ENCODE assay signal across 10 cellular contexts in the genomic region with DNA sequence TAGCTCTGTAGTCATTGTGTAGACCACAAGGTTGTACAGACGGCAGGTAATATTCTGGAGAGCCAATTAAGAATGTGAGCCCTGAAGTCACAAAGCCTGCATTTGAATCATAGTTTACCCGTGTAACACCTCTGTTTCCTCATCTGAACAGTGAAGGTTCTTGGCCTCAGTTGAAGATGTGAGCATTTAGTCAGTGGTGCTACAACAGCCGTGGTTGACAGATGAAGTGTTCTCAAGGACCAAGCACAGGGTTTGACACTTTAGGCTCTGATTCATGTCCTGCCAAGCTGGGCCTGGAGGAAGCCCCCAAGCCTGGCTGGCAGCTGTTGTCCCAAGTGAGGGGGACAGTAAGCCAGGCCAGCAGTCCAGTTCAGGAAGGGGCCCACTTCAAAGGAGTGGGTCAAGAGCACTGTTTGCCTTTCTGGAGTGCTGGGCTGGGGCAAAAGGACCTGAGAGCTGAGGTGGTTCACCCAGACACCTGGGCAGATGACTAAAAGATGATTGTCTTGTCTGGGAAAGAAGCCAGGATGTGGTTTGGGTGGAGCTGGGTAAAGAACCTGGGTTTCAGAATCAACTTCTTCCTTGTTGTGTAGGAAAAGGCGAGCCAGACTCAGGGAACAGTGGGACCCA. TPM values are rescaled to one million over a fixed set of nuclear protein-coding genes. Genes with fewer than 3 reads are reported as not detected.
A peak's percentile ranks its signal among the peaks of the same experiment; 100 is the strongest.
DNase-seq lines count a peak whose midpoint lies in the region; TF ChIP-seq lines count a peak whose summit lies in the region.
"Had no signal": no experiment of that assay in that cellular context is flagged by ENCODE, and none has a peak within 500 bp of the region (broad histone marks: within the 10 kb centered on the region; RNA-seq: fewer than 3 reads in every experiment).

No MANE protein-coding gene starts in this region.

- H3K4me1 ChIP-seq in esophagus (ENCODE audit: control insufficient read depth in 2 of 2, insufficient read depth in 2 of 2, low read length in 1 of 2), result peaks cover 0 to 12% of the 10 kb centered on the region in 2 donors
- H3K4me1 ChIP-seq in BE2C, result peaks cover 7% of the 10 kb centered on the region

- 49 to 50% methylated on average over 4 of the region's 4 CpGs for WGBS in esophagus, 2 donors

- H3K27ac ChIP-seq in esophagus (ENCODE audit: low read depth in 2 of 2, low read length in 1 of 2), result peak overlapping the region; percentile 90 to 96
- H3K27ac ChIP-seq: 22Rv1 had no signal

- H3K4me3 ChIP-seq in esophagus (ENCODE audit: low read depth in 1 of 2, low read length in 2 of 2) (no peak overlapping the region), BE2C (ENCODE audit: low read depth, low read length) (no peak overlapping the region)

- DNase-seq in DMS153 (lab: John Stamatoyannopoulos, UW), result peak; percentile 37
- DNase-seq in DMS153 treated with DMSO at 0.1 percent for 48 hours (lab: John Stamatoyannopoulos, UW; ENCODE audit: unreplicated experiment), result no peak
- DNase-seq in activated CD4-positive, alpha-beta T cell treated with anti-CD3 and anti-CD28 coated beads for 48 hours, result peak; percentile 34
- DNase-seq in stimulated activated CD8-positive, alpha-beta memory T cell treated with anti-CD3 and anti-CD28 coated beads, Interleukin-4, amount 100 ng/mL, for 24 hours (ENCODE audit: low read depth), result peak; percentile 1
- no peak for DNase-seq in BE2C
- DNase-seq in NCI-H1417 treated with DMSO at 0.1 percent for 48 hours (lab: John Stamatoyannopoulos, UW), result no peak
- DNase-seq in amygdala (lab: John Stamatoyannopoulos, UW), result no peak
- DNase-seq: NCI-H2171 had no signal

- H3K9me3 ChIP-seq in esophagus (ENCODE audit: control insufficient read depth in 2 of 2, insufficient read depth in 1 of 2, low read depth in 1 of 2, low read length in 1 of 2) (no peaks in the 10 kb centered on the region), BE2C (no peaks in the 10 kb centered on the region)

- H3K36me3 ChIP-seq in esophagus (ENCODE audit: control insufficient read depth in 2 of 2, insufficient read depth in 2 of 2, low read length in 1 of 2), result peaks cover 6 to 7% of the 10 kb centered on the region in 2 donors
- peaks cover 22% of the 10 kb centered on the region for H3K36me3 ChIP-seq in BE2C

- TF ChIP-seq CTCF in BE2C (IDR thresholded peaks at IDR 0.05; ENCODE audit: low read depth, low read length), result no peak

- no peaks in the 10 kb centered on the region for H3K27me3 ChIP-seq in esophagus (ENCODE audit: control insufficient read depth in 1 of 2, insufficient read depth in 2 of 2, low read length in 2 of 2)
- no peaks in the 10 kb centered on the region for H3K27me3 ChIP-seq in BE2C

RNA-seq across cellular contexts. Expression of a gene that starts 20.7 kb away (rescaled TPM):
- polyA plus RNA-seq in esophagus, result 1 to 10 TPM; 2.4 to 6.0 TPM
- polyA plus RNA-seq in BE2C (2012; ENCODE audit: insufficient read depth, insufficient read length, low read depth), result 27.5 TPM

RNA-seq across cellular contexts. Expression of a gene that starts 28.7 kb away (rescaled TPM):
- polyA plus RNA-seq in esophagus, result 10 to 100 TPM; 18.1 to 21.2 TPM
- 89.2 TPM for polyA plus RNA-seq in BE2C (2012; ENCODE audit: insufficient read depth, insufficient read length, low read depth)

Comparison
In these comparisons a context has a peak if more than half of its experiments do, and no peak if none do; other contexts are left out.
1. DNase-seq: peak in DMS153 (single experiment), activated CD4-positive, alpha-beta T cell treated with anti-CD3 and anti-CD28 coated beads for 48 hours (single experiment) and stimulated activated CD8-positive, alpha-beta memory T cell treated with anti-CD3 and anti-CD28 coated beads, Interleukin-4, amount 100 ng/mL, for 24 hours (single experiment); none in DMS153 treated with DMSO at 0.1 percent for 48 hours (single experiment), BE2C (single experiment), NCI-H1417 treated with DMSO at 0.1 percent for 48 hours (single experiment) and amygdala (0 of 56).